Comparison of ENCODE assay signal across 1 cellular context in the genomic region with DNA sequence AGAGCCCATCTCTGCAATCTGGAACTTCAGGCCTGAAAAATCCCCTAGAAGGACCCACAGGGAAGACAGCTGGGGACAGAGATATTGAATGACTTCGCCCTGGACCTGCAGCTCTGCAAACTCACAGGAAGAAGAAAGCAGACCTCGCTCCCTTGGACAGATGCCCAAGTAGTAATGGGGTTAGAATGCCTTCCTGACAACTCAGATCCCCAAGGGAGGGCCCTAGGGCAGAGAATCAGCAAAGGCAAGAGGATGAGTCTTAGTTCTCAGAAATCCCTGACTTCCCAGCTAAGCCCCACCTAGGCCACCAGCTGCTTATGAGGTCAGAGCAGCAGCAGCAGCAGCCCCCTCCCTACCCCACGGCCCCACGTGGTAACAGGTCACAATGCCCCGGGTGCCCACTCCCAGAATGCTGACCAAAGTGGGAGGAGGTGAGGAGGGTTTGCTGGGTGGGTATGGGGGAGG.
TF ChIP-seq lines count a peak whose summit lies in the region.

A gene with protein sequence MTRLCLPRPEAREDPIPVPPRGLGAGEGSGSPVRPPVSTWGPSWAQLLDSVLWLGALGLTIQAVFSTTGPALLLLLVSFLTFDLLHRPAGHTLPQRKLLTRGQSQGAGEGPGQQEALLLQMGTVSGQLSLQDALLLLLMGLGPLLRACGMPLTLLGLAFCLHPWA (plus strand): TSS at position 401 of the 465 bp plus-strand sequence. CDS start 198 bp downstream, outside the sequence.

TF ChIP-seq in IMR-90, 13 proteins besides CTCF, POLR2A, EP300 and RAD21:
- TF ChIP-seq, protein P1, sequence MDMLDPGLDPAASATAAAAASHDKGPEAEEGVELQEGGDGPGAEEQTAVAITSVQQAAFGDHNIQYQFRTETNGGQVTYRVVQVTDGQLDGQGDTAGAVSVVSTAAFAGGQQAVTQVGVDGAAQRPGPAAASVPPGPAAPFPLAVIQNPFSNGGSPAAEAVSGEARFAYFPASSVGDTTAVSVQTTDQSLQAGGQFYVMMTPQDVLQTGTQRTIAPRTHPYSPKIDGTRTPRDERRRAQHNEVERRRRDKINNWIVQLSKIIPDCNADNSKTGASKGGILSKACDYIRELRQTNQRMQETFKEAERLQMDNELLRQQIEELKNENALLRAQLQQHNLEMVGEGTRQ (IDR thresholded peaks at IDR 0.05; ENCODE audit: low read depth, low read length) = peak; percentile 81
- TF ChIP-seq NFE2L2 (IDR thresholded peaks at IDR 0.05; ENCODE audit: low read depth, low read length) (no peak), RFX5 (IDR thresholded peaks at IDR 0.05; ENCODE audit: low read depth, low read length) (no peak), RCOR1 (IDR thresholded peaks at IDR 0.05; ENCODE audit: insufficient replicate concordance, low read length) (no peak), MXI1 (IDR thresholded peaks at IDR 0.05; ENCODE audit: borderline replicate concordance, low read depth, low read length) (no peak), FOS (IDR thresholded peaks at IDR 0.05; ENCODE audit: low read depth, low read length) (peak; percentile 45; the same call in 1 of the 2 replicates), MAFK (IDR thresholded peaks at IDR 0.05; ENCODE audit: low read depth, low read length) (peak; percentile 28; the same call in 1 of the 2 replicates), SMC3 (IDR thresholded peaks at IDR 0.05; ENCODE audit: low read depth, low read length) (no peak), CHD1 (IDR thresholded peaks at IDR 0.05; ENCODE audit: low read depth, low read length) (no peak), BHLHE40 (IDR thresholded peaks at IDR 0.05; ENCODE audit: low read depth, low read length) (peak; percentile 38; the same call in 1 of the 2 replicates), CEBPB (IDR thresholded peaks at IDR 0.05; ENCODE audit: low read depth, low read length) (no peak), MAZ (IDR thresholded peaks at IDR 0.05; ENCODE audit: borderline replicate concordance, low read depth, low read length) (peak; percentile 81; the same call in 1 of the 2 replicates)
- TF ChIP-seq, protein P2, sequence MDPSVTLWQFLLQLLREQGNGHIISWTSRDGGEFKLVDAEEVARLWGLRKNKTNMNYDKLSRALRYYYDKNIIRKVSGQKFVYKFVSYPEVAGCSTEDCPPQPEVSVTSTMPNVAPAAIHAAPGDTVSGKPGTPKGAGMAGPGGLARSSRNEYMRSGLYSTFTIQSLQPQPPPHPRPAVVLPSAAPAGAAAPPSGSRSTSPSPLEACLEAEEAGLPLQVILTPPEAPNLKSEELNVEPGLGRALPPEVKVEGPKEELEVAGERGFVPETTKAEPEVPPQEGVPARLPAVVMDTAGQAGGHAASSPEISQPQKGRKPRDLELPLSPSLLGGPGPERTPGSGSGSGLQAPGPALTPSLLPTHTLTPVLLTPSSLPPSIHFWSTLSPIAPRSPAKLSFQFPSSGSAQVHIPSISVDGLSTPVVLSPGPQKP (IDR thresholded peaks at IDR 0.05; ENCODE audit: borderline replicate concordance, low read depth, low read length) = no peak
